ENCODE assay signal across 10 cellular contexts in genomic region chr19:45000665-45001064, GRCh38. TPM values are rescaled to one million over a fixed set of nuclear protein-coding genes. Genes with fewer than 3 reads are reported as not detected.
DNase-seq lines count a peak whose midpoint lies in the region; ATAC-seq and TF ChIP-seq lines count a peak whose summit lies in the region.
"Not testable (repeated sequence)": the region's sequence is repeated elsewhere in the genome, so short reads cannot be mapped to it uniquely, and the experiment has no call there.
"Had no signal": no experiment of that assay in that cellular context is flagged by ENCODE, and none has a peak within 500 bp of the region (broad histone marks: within the 10 kb centered on the region; RNA-seq: fewer than 3 reads in every experiment).

No MANE protein-coding gene starts in this region.

- peaks cover 0 to 14% of the 10 kb centered on the region in 2 donors for H3K4me1 ChIP-seq in right atrium auricular region

- H3K27me3 ChIP-seq in right atrium auricular region, result not testable (repeated sequence)

- not testable (repeated sequence) for DNase-seq in AG09309 (ENCODE audit: low read depth); HFF-Myc (ENCODE audit: extremely low read depth, low read depth); SK-N-MC (ENCODE audit: low read depth, low spot score); activated naive CD4-positive, alpha-beta T cell treated with anti-CD3 and anti-CD28 coated beads, Interleukin-2, amount 10 ng/mL, durations not matched to agents 7 days and 5 days; right atrium auricular region (ENCODE audit: low spot score)

- H3K36me3 Mint-ChIP-seq in activated naive CD4-positive, alpha-beta T cell treated with anti-CD3 and anti-CD28 coated beads, Interleukin-2, amount 10 ng/mL, durations not matched to agents 7 days and 5 days; nephron (ENCODE audit: low read depth); stimulated activated memory B cell treated with anti-CD40 and anti-IgM and Interleukin-4, amounts not matched to agents 10 μg/mL and 1 μg/mL and 100 μg/mL, for 72 hours: not testable (repeated sequence)
- peaks cover 43% of the 10 kb centered on the region for H3K36me3 Mint-ChIP-seq in dendritic cell treated with granulocyte-macrophage colony-stimulating factor and Interleukin-4, amounts not matched to agents 40 ng/mL and 50 ng/mL, for 4 days (ENCODE audit: low read depth)

- peak overlapping the region; percentile 84 for H3K27ac Mint-ChIP-seq in activated naive CD4-positive, alpha-beta T cell treated with anti-CD3 and anti-CD28 coated beads, Interleukin-2, amount 10 ng/mL, durations not matched to agents 7 days and 5 days
- peak overlapping the region; percentile 100 for H3K27ac Mint-ChIP-seq in dendritic cell treated with granulocyte-macrophage colony-stimulating factor and Interleukin-4, amounts not matched to agents 40 ng/mL and 50 ng/mL, for 4 days
- H3K27ac Mint-ChIP-seq in nephron, result not testable (repeated sequence)
- peak overlapping the region; percentile 79 for H3K27ac Mint-ChIP-seq in stimulated activated memory B cell treated with anti-CD40 and anti-IgM and Interleukin-4, amounts not matched to agents 10 μg/mL and 1 μg/mL and 100 μg/mL, for 72 hours

- not testable (repeated sequence) for H3K27me3 Mint-ChIP-seq in activated naive CD4-positive, alpha-beta T cell treated with anti-CD3 and anti-CD28 coated beads, Interleukin-2, amount 10 ng/mL, durations not matched to agents 7 days and 5 days; dendritic cell treated with granulocyte-macrophage colony-stimulating factor and Interleukin-4, amounts not matched to agents 40 ng/mL and 50 ng/mL, for 4 days; nephron (ENCODE audit: low read depth); stimulated activated memory B cell treated with anti-CD40 and anti-IgM and Interleukin-4, amounts not matched to agents 10 μg/mL and 1 μg/mL and 100 μg/mL, for 72 hours

- ATAC-seq in stimulated activated memory B cell treated with anti-CD40 and anti-IgM and Interleukin-4, amounts not matched to agents 10 μg/mL and 1 μg/mL and 100 μg/mL, for 72 hours, result not testable (repeated sequence)

- H3K9me3 ChIP-seq in SK-N-MC (ENCODE audit: low read depth, low read length); right atrium auricular region: not testable (repeated sequence)

- H3K4me3 ChIP-seq in AG09309 (ENCODE audit: control insufficient read depth, low read depth, low read length) (peak overlapping the region; percentile 48), HFF-Myc (replicated peaks; ENCODE audit: low read depth, low read length) (peak overlapping the region; percentile 22; the same call in 1 of the 2 replicates), SK-N-MC (peak overlapping the region; percentile 81), right atrium auricular region (peak overlapping the region; percentile 72 to 88)

- intact Hi-C loops in dendritic cell treated with granulocyte-macrophage colony-stimulating factor and Interleukin-4, amounts not matched to agents 40 ng/mL and 50 ng/mL, for 4 days (cut with micrococcal nuclease), result loop anchor here (5.0 kb wide), 2 partner anchors 48 to 177 kb away; partner anchors contain the start of genes BLOC1S3 and TRAPPC6A

- not testable (repeated sequence) for H3K36me3 ChIP-seq in SK-N-MC (ENCODE audit: insufficient read depth, low read length); right atrium auricular region

- not testable (repeated sequence) for H3K4me1 Mint-ChIP-seq in activated naive CD4-positive, alpha-beta T cell treated with anti-CD3 and anti-CD28 coated beads, Interleukin-2, amount 10 ng/mL, durations not matched to agents 7 days and 5 days; nephron
- H3K4me1 Mint-ChIP-seq in dendritic cell treated with granulocyte-macrophage colony-stimulating factor and Interleukin-4, amounts not matched to agents 40 ng/mL and 50 ng/mL, for 4 days (ENCODE audit: low read depth), result peaks cover 14% of the 10 kb centered on the region
- peaks cover 13% of the 10 kb centered on the region for H3K4me1 Mint-ChIP-seq in stimulated activated memory B cell treated with anti-CD40 and anti-IgM and Interleukin-4, amounts not matched to agents 10 μg/mL and 1 μg/mL and 100 μg/mL, for 72 hours

- H3K9ac ChIP-seq in SK-N-MC (ENCODE audit: insufficient read length), result peak overlapping the region; percentile 29

- not testable (repeated sequence) for TF ChIP-seq CTCF in AG09309 (IDR thresholded peaks at IDR 0.05; ENCODE audit: control insufficient read depth, insufficient read depth, low read depth, low read length, missing control alignments); HFF-Myc (IDR thresholded peaks at IDR 0.05; ENCODE audit: low read depth, low read length, missing control alignments); right atrium auricular region (IDR thresholded peaks at IDR 0.05); nephron (IDR thresholded peaks at IDR 0.05; ENCODE audit: unreplicated experiment in 3 of 3)

- CTCF ChIA-PET in activated naive CD4-positive, alpha-beta T cell treated with anti-CD3 and anti-CD28 coated beads, Interleukin-2, amount 10 ng/mL, durations not matched to agents 7 days and 5 days (lab: Charles Lee), result interaction anchor here (0.6 to 1.1 kb wide), 4 partner anchors 11 to 59 kb away, joined by 3 read pairs; no protein-coding TSS in a partner anchor

- H3K27ac ChIP-seq in SK-N-MC, result not testable (repeated sequence)
- H3K27ac ChIP-seq in right atrium auricular region, result peak overlapping the region; percentile 65 to 69

- peak overlapping the region; percentile 64 for H3K4me3 Mint-ChIP-seq in activated naive CD4-positive, alpha-beta T cell treated with anti-CD3 and anti-CD28 coated beads, Interleukin-2, amount 10 ng/mL, durations not matched to agents 7 days and 5 days
- peak overlapping the region; percentile 50 for H3K4me3 Mint-ChIP-seq in dendritic cell treated with granulocyte-macrophage colony-stimulating factor and Interleukin-4, amounts not matched to agents 40 ng/mL and 50 ng/mL, for 4 days
- peak overlapping the region; percentile 72 to 88 (median 85) for H3K4me3 Mint-ChIP-seq in nephron
- H3K4me3 Mint-ChIP-seq in stimulated activated memory B cell treated with anti-CD40 and anti-IgM and Interleukin-4, amounts not matched to agents 10 μg/mL and 1 μg/mL and 100 μg/mL, for 72 hours, result peak overlapping the region; percentile 64

- H3K9me3 Mint-ChIP-seq in activated naive CD4-positive, alpha-beta T cell treated with anti-CD3 and anti-CD28 coated beads, Interleukin-2, amount 10 ng/mL, durations not matched to agents 7 days and 5 days; dendritic cell treated with granulocyte-macrophage colony-stimulating factor and Interleukin-4, amounts not matched to agents 40 ng/mL and 50 ng/mL, for 4 days; nephron; stimulated activated memory B cell treated with anti-CD40 and anti-IgM and Interleukin-4, amounts not matched to agents 10 μg/mL and 1 μg/mL and 100 μg/mL, for 72 hours: not testable (repeated sequence)

RNA-seq across cellular contexts. Expression of gene RELB, which starts 0.6 kb away (rescaled TPM):
- total RNA-seq in right atrium auricular region, result 1 to 10 TPM; 1.3 to 3.1 TPM

RNA-seq across cellular contexts. Expression of gene CLASRP, which starts 38.2 kb away (rescaled TPM):
- 10 to 100 TPM; 29.6 to 31.3 TPM for total RNA-seq in right atrium auricular region

RNA-seq across cellular contexts. Expression of gene CLPTM1, which starts 45.5 kb away (rescaled TPM):
- total RNA-seq in right atrium auricular region, result 10 to 100 TPM; 75.9 to 83.5 TPM

RNA-seq across cellular contexts. Expression of gene APOC2, which starts 54.8 kb away (rescaled TPM):
- total RNA-seq in right atrium auricular region, result not detected
- total RNA-seq: T-helper 1 cell treated with Interleukin-12 subunit alpha and Interleukin-12 subunit beta and Interleukin-4 antibody, amounts not matched to agents 30 ng/mL and 1 ng/mL, for 36 hours had no signal

RNA-seq across cellular contexts. Expression of gene APOC4, which starts 58.6 kb away (rescaled TPM):
- not detected for total RNA-seq in right atrium auricular region
- total RNA-seq: T-helper 1 cell treated with Interleukin-12 subunit alpha and Interleukin-12 subunit beta and Interleukin-4 antibody, amounts not matched to agents 30 ng/mL and 1 ng/mL, for 36 hours; testis had no signal

Comparison
In these comparisons a context has a peak if more than half of its experiments do, and no peak if none do; other contexts are left out.
1. H3K4me3 ChIP-seq: peak in every context shown above with its lines; median percentile 81 in SK-N-MC; 80 in right atrium auricular region; 48 in AG09309; 22 in HFF-Myc.